In the genomic region with DNA sequence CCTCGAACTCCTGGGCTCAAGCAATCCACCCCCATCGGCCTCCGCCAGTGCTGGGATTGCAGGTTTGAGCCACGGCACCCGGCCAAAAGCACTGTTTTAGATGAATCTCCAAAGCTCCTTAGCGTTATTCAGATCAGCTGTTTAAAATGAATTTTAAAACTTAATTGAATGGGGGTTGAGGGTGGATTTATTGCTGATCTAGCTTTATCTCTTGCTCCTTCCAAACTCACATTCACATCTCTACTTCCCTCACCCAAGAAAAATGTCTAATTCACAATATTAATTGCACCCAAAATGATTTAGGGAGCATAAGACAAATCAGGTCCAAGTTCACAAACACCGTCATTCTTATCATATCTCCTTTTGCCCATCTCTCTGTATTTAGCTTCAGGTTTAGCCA, we compare ENCODE assay signal across 18 cellular contexts.
DNase-seq lines count a peak whose midpoint lies in the region; ATAC-seq, FAIRE-seq and TF ChIP-seq lines count a peak whose summit lies in the region.
"Had no signal": no experiment of that assay in that cellular context is flagged by ENCODE, and none has a peak within 500 bp of the region (broad histone marks: within the 10 kb centered on the region; RNA-seq: fewer than 3 reads in every experiment).

No MANE protein-coding gene starts in this region.

- H3K18ac ChIP-seq in trophoblast cell (ENCODE audit: low read length), result no peak overlapping the region

- POLR2A ChIA-PET in HepG2 (lab: Yijun Ruan, JAX), result interaction anchor here (0.7 kb wide), 1 partner anchor 9 kb away, joined by 3 read pairs; no protein-coding TSS in a partner anchor

- H2BK12ac ChIP-seq in trophoblast cell (ENCODE audit: low read length), result peak overlapping the region; percentile 49

- H3K27ac ChIP-seq in HepG2 (ENCODE audit: extremely low read length, insufficient read depth, low read length) (no peak overlapping the region), right lobe of liver (no peak overlapping the region), Karpas-422 (ENCODE audit: low read length) (peak overlapping the region; percentile 20; the same call in 1 of the 2 replicates), trophoblast cell (ENCODE audit: low read depth, low read length) (no peak overlapping the region)

- H2BK5ac ChIP-seq in trophoblast cell (ENCODE audit: low read depth, low read length, poor library complexity), result no peak overlapping the region

- H4K12ac ChIP-seq in trophoblast cell (ENCODE audit: low read depth, low read length), result no peak overlapping the region

- FAIRE-seq in HepG2 (lab: Jason Lieb, UNC), result no peak
- FAIRE-seq: D721Med had no signal

- no peak overlapping the region for H3K14ac ChIP-seq in trophoblast cell (ENCODE audit: low read length)

- TF ChIP-seq RAD21 in HepG2 (CRISPR knock-in tag; IDR thresholded peaks at IDR 0.05), result no peak

- intact Hi-C loops in HepG2 (cut with micrococcal nuclease; ENCODE audit: unreplicated experiment), result no loop called here
- intact Hi-C loops in right lobe of liver (cut with DNase I), result no loop called here

- no peak for TF ChIP-seq EP300 in HepG2 (IDR thresholded peaks at IDR 0.05; ENCODE audit: low read depth in 2 of 2, low read length in 2 of 2)
- no peak for TF ChIP-seq EP300 in HepG2 (CRISPR knock-in tag; IDR thresholded peaks at IDR 0.05; ENCODE audit: borderline replicate concordance)

- H4K20me1 ChIP-seq in HepG2 (ENCODE audit: insufficient read depth, low read length) (no peaks in the 10 kb centered on the region), Karpas-422 (ENCODE audit: insufficient read depth, low read depth, low read length) (no peaks in the 10 kb centered on the region)

- no peak overlapping the region for H3K23ac ChIP-seq in trophoblast cell (ENCODE audit: low read length)

- TF ChIP-seq CTCF in HepG2 (CRISPR knock-in tag; IDR thresholded peaks at IDR 0.05) (no peak), right lobe of liver (IDR thresholded peaks at IDR 0.05) (no peak)

- H2BK120ac ChIP-seq in trophoblast cell (ENCODE audit: insufficient read depth, low read length, poor library complexity), result no peak overlapping the region

- over 99% methylated on average over 7 of the region's 7 CpGs for WGBS in HepG2 (ENCODE audit: low lambda C conversion rate)
- WGBS in right lobe of liver (ENCODE audit: insufficient coverage, low coverage, low lambda C conversion rate, missing lambda C conversion rate), result 85% methylated on average over 2 of the region's 7 CpGs
- WGBS in trophoblast cell (ENCODE audit: extremely low coverage, insufficient coverage, insufficient read length), result no CpG with 5 or more reads among the region's 7 CpGs

- H3K9ac ChIP-seq in HepG2 (ENCODE audit: insufficient read depth, low read depth, low read length) (no peak overlapping the region), Karpas-422 (ENCODE audit: low read length) (no peak overlapping the region), trophoblast cell (ENCODE audit: low read length) (no peak overlapping the region)

- H3K79me1 ChIP-seq in trophoblast cell (ENCODE audit: low read length), result peaks cover 2% of the 10 kb centered on the region

- in situ Hi-C loops in HepG2 (cut with HindIII; ENCODE audit: extremely low pct_ligation_motif_present, low pct_unique_long_range_greater_than_20kb), result no loop called here

- TF ChIP-seq POLR2A in HepG2 (IDR thresholded peaks at IDR 0.05; ENCODE audit: insufficient read depth in 1 of 2, low read depth in 2 of 2, low read length in 2 of 2) (no peak), right lobe of liver (IDR thresholded peaks at IDR 0.05) (no peak)

- H3K27me3 ChIP-seq in HepG2 (ENCODE audit: control insufficient read depth in 1 of 2, insufficient read depth in 2 of 2, low read length in 2 of 2) (no peaks in the 10 kb centered on the region), right lobe of liver (no peaks in the 10 kb centered on the region), Karpas-422 (ENCODE audit: low read length) (no peaks in the 10 kb centered on the region), trophoblast cell (ENCODE audit: insufficient read depth, low read length) (no peaks in the 10 kb centered on the region)
- H3K27me3 ChIP-seq: BE2C had no signal

- H4K91ac ChIP-seq in trophoblast cell (ENCODE audit: low read depth, low read length), result peak overlapping the region; percentile 14

- no peak overlapping the region for H2AK5ac ChIP-seq in trophoblast cell (ENCODE audit: low read length)

- CTCF ChIA-PET in HepG2 (lab: Yijun Ruan, JAX; ENCODE audit: low intra/inter-chr PET ratio, low total read pairs), result no interaction called here

- no peaks in the 10 kb centered on the region for H3K36me3 ChIP-seq in HepG2 (replicated peaks in 1 of 2; ENCODE audit: control insufficient read depth in 1 of 2, insufficient read depth in 2 of 2, low read length in 2 of 2)
- H3K36me3 ChIP-seq in right lobe of liver, result no peaks in the 10 kb centered on the region
- peaks cover 7% of the 10 kb centered on the region; the same call in 1 of the 2 replicates for H3K36me3 ChIP-seq in Karpas-422 (ENCODE audit: insufficient read depth, low read length)
- peaks cover 0 to 3% of the 10 kb centered on the region in 2 experiments for H3K36me3 ChIP-seq in trophoblast cell (ENCODE audit: control insufficient read depth in 1 of 2, insufficient read depth in 2 of 2, low read length in 2 of 2)

- no peak overlapping the region for H3K4me3 ChIP-seq in HepG2 (replicated peaks in 1 of 3; ENCODE audit: insufficient read depth in 1 of 3, low read depth in 2 of 3, low read length in 3 of 3)
- no peak overlapping the region for H3K4me3 ChIP-seq in right lobe of liver
- H3K4me3 ChIP-seq in Karpas-422 (ENCODE audit: low read length), result no peak overlapping the region
- no peak overlapping the region for H3K4me3 ChIP-seq in trophoblast cell (ENCODE audit: low read depth, low read length)

- no peaks in the 10 kb centered on the region for H3K9me2 ChIP-seq in Karpas-422 (replicated peaks; ENCODE audit: insufficient read depth, low read length)

- H3K4me2 ChIP-seq in HepG2 (ENCODE audit: low read depth, low read length) (no peak overlapping the region), Karpas-422 (ENCODE audit: low read depth, low read length, poor library complexity, severe bottlenecking) (no peak overlapping the region), trophoblast cell (ENCODE audit: low read length) (no peak overlapping the region)

- ATAC-seq in HepG2 (no peak), right lobe of liver (no peak), HG02938 (IDR thresholded peaks at IDR 0.05; ENCODE audit: unreplicated experiment) (no peak)

- H3K4ac ChIP-seq in trophoblast cell (ENCODE audit: low read depth, low read length), result no peak overlapping the region

- H3K4me1 ChIP-seq in HepG2 (ENCODE audit: insufficient read depth, low read length) (peaks cover 41% of the 10 kb centered on the region), right lobe of liver (peaks cover 0 to 16% (median 7%) of the 10 kb centered on the region in 4 donors), Karpas-422 (ENCODE audit: low read length) (peaks cover 59% of the 10 kb centered on the region), trophoblast cell (ENCODE audit: control insufficient read depth in 1 of 2, insufficient read depth in 2 of 2, low read length in 2 of 2) (peaks cover 4 to 10% of the 10 kb centered on the region in 2 experiments)

- no peak overlapping the region for H2AFZ ChIP-seq in HepG2 (ENCODE audit: low read length)
- no peak overlapping the region for H2AFZ ChIP-seq in Karpas-422 (ENCODE audit: low read length)
- H2AFZ ChIP-seq in trophoblast cell (ENCODE audit: insufficient read depth, low read length, poor library complexity), result no peak overlapping the region

- no TSS peak for BruUV-seq in HepG2 (replicated peaks; lab: Mats Ljungman, UMichigan)

- no peak overlapping the region for H4K8ac ChIP-seq in trophoblast cell (ENCODE audit: low read depth, low read length)

- H3K79me2 ChIP-seq in HepG2 (ENCODE audit: insufficient read depth, low read length), result no peaks in the 10 kb centered on the region
- H3K79me2 ChIP-seq in Karpas-422 (ENCODE audit: low read length), result peaks cover 77% of the 10 kb centered on the region
- no peaks in the 10 kb centered on the region for H3K79me2 ChIP-seq in trophoblast cell (ENCODE audit: control insufficient read depth, insufficient read depth, low read length, poor library complexity)

- no peak for DNase-seq in HepG2 (ENCODE audit: low spot score)
- DNase-seq in right lobe of liver, result no peak
- no peak for DNase-seq in Karpas-422
- no peak for DNase-seq in trophoblast cell
- DNase-seq in SK-N-DZ (ENCODE audit: low spot score), result no peak
- DNase-seq: ACHN; BE2C; C1 segment of cervical spinal cord; CD4-positive, CD25-positive, alpha-beta regulatory T cell; CD8-positive, alpha-beta memory T cell; COR-L47; DMS79; GDM1; GOT3; H9; KBM-7 had no signal

- H3K9me3 ChIP-seq in HepG2 (ENCODE audit: low read length) (no peaks in the 10 kb centered on the region), right lobe of liver (no peaks in the 10 kb centered on the region), Karpas-422 (ENCODE audit: low read length) (no peaks in the 10 kb centered on the region), trophoblast cell (ENCODE audit: insufficient read depth, low read depth, low read length) (peaks cover 1% of the 10 kb centered on the region)
- H3K9me3 ChIP-seq: BE2C had no signal

TF ChIP-seq in HepG2, 621 proteins besides CTCF, POLR2A, EP300 and RAD21:
- TF ChIP-seq ZNF44 (CRISPR knock-in tag; IDR thresholded peaks at IDR 0.05) (no peak), MAFK (conservative IDR thresholded peaks at IDR 0.05 in 1 of 2, IDR thresholded peaks at IDR 0.05 in 1 of 2; ENCODE audit: low read length in 2 of 2) (peak; percentile 62 to 71), MAFF (IDR thresholded peaks at IDR 0.05; ENCODE audit: low read depth, low read length) (peak; percentile 59)
